14 cellular contexts compared by ENCODE assay signal in the genomic region with DNA sequence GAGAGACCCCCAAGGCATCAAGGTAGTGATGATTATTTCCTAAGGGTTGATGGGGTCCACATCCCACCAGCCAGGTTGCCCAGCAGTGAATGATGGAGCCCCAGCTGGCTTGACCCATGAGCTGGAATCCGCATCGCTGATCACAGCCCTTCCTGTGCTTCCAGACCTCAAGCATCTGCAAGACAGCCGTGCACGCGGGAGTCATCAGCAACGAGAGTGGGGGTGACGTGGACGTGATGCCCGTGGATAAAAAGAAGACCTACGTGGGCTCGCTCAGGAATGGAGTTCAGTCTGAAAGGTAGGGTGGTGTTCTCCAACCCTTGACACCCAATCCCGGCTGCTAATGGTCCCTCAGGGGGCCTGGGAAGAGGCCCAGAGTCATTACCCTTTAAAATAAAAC.
"Had no signal": no experiment of that assay in that cellular context is flagged by ENCODE, and none has a peak within 500 bp of the region (broad histone marks: within the 10 kb centered on the region; RNA-seq: fewer than 3 reads in every experiment).

No MANE protein-coding gene starts in this region.

- H3K27me3 ChIP-seq: neural progenitor cell had no signal

- H3K4me2 ChIP-seq: neural progenitor cell had no signal

- H3K4me3 Mint-ChIP-seq: activated CD4-positive, alpha-beta T cell treated with anti-CD3 and anti-CD28 coated beads, Interleukin-2, amount 10 ng/mL, durations not matched to agents 7 days and 5 days; activated naive CD8-positive, alpha-beta T cell treated with anti-CD3 and anti-CD28 coated beads, Interleukin-2, amount 10 ng/mL, durations not matched to agents 7 days and 5 days; effector memory CD8-positive, alpha-beta T cell; neural progenitor cell; stimulated activated effector memory CD8-positive, alpha-beta T cell treated with anti-CD3 and anti-CD28 coated beads, Interleukin-12 subunit alpha, Interleukin-12 subunit beta, amount 100 ng/mL, for 72 hours had no signal

- H3K9me3 Mint-ChIP-seq: activated CD4-positive, alpha-beta T cell treated with anti-CD3 and anti-CD28 coated beads, Interleukin-2, amount 10 ng/mL, durations not matched to agents 7 days and 5 days; activated naive CD8-positive, alpha-beta T cell treated with anti-CD3 and anti-CD28 coated beads, Interleukin-2, amount 10 ng/mL, durations not matched to agents 7 days and 5 days; effector memory CD8-positive, alpha-beta T cell; neural progenitor cell; stimulated activated effector memory CD8-positive, alpha-beta T cell treated with anti-CD3 and anti-CD28 coated beads, Interleukin-12 subunit alpha, Interleukin-12 subunit beta, amount 100 ng/mL, for 72 hours had no signal

- DNase-seq: activated CD4-positive, alpha-beta T cell treated with anti-CD3 and anti-CD28 coated beads, Interleukin-2, amount 10 ng/mL, durations not matched to agents 7 days and 5 days; activated CD8-positive, alpha-beta memory T cell treated with anti-CD3 and anti-CD28 coated beads, Interleukin-2, amount 50 U/mL, for 48 hours; activated naive CD8-positive, alpha-beta T cell treated with anti-CD3 and anti-CD28 coated beads, Interleukin-2, amount 10 ng/mL, durations not matched to agents 7 days and 5 days; anterior cingulate cortex; dermis blood vessel endothelial cell; effector memory CD8-positive, alpha-beta T cell; hippocampal formation; kidney; mesendoderm; retina; SW 1271 had no signal

- ATAC-seq: effector memory CD8-positive, alpha-beta T cell; stimulated activated effector memory CD8-positive, alpha-beta T cell treated with anti-CD3 and anti-CD28 coated beads, Interleukin-12 subunit alpha, Interleukin-12 subunit beta, amount 100 ng/mL, for 72 hours had no signal

- H3K36me3 ChIP-seq: neural progenitor cell had no signal

- H3K9ac ChIP-seq: neural progenitor cell had no signal

- H3K27ac Mint-ChIP-seq: activated CD4-positive, alpha-beta T cell treated with anti-CD3 and anti-CD28 coated beads, Interleukin-2, amount 10 ng/mL, durations not matched to agents 7 days and 5 days; activated naive CD8-positive, alpha-beta T cell treated with anti-CD3 and anti-CD28 coated beads, Interleukin-2, amount 10 ng/mL, durations not matched to agents 7 days and 5 days; effector memory CD8-positive, alpha-beta T cell; neural progenitor cell; stimulated activated effector memory CD8-positive, alpha-beta T cell treated with anti-CD3 and anti-CD28 coated beads, Interleukin-12 subunit alpha, Interleukin-12 subunit beta, amount 100 ng/mL, for 72 hours had no signal

- H3K4me1 Mint-ChIP-seq: activated naive CD8-positive, alpha-beta T cell treated with anti-CD3 and anti-CD28 coated beads, Interleukin-2, amount 10 ng/mL, durations not matched to agents 7 days and 5 days had no signal

- H3K36me3 Mint-ChIP-seq: activated naive CD8-positive, alpha-beta T cell treated with anti-CD3 and anti-CD28 coated beads, Interleukin-2, amount 10 ng/mL, durations not matched to agents 7 days and 5 days; neural progenitor cell; stimulated activated effector memory CD8-positive, alpha-beta T cell treated with anti-CD3 and anti-CD28 coated beads, Interleukin-12 subunit alpha, Interleukin-12 subunit beta, amount 100 ng/mL, for 72 hours had no signal

- H2AFZ ChIP-seq: neural progenitor cell had no signal

- H3K27me3 Mint-ChIP-seq: activated CD4-positive, alpha-beta T cell treated with anti-CD3 and anti-CD28 coated beads, Interleukin-2, amount 10 ng/mL, durations not matched to agents 7 days and 5 days had no signal

- H3K4me3 ChIP-seq: neural progenitor cell had no signal

- H3K27ac ChIP-seq: epithelial cell of prostate, neural progenitor cell had no signal

- FAIRE-seq: kidney had no signal
